8 cellular contexts compared by ENCODE assay signal in genomic region chr12:122887817-122888212, GRCh38. TPM values are rescaled to one million over a fixed set of nuclear protein-coding genes. Genes with fewer than 3 reads are reported as not detected.
DNase-seq lines count a peak whose midpoint lies in the region; ATAC-seq and TF ChIP-seq lines count a peak whose summit lies in the region.

No MANE protein-coding gene starts in this region.

- peak overlapping the region; percentile 82 for H3K4me3 Mint-ChIP-seq in activated naive CD8-positive, alpha-beta T cell
- H3K4me3 Mint-ChIP-seq in naive thymus-derived CD4-positive, alpha-beta T cell, result peak overlapping the region; percentile 52 to 89 (median 83)
- no peak overlapping the region for H3K4me3 Mint-ChIP-seq in WTC11

- peak overlapping the region; percentile 70 for H3K27ac Mint-ChIP-seq in activated naive CD8-positive, alpha-beta T cell
- peak overlapping the region; percentile 92 to 98 (median 93) for H3K27ac Mint-ChIP-seq in naive thymus-derived CD4-positive, alpha-beta T cell
- no peak overlapping the region for H3K27ac Mint-ChIP-seq in WTC11

- H3K36me3 ChIP-seq in naive thymus-derived CD4-positive, alpha-beta T cell (ENCODE audit: control insufficient read depth in 2 of 3, insufficient read depth in 3 of 3, low read length in 3 of 3), result no peaks in the 10 kb centered on the region

- peaks cover 56 to 70% of the 10 kb centered on the region in 2 donors for H3K4me1 ChIP-seq in naive thymus-derived CD4-positive, alpha-beta T cell (ENCODE audit: control insufficient read depth in 2 of 2, insufficient read depth in 2 of 2, low read length in 2 of 2)

- no peak for DNase-seq in GM12865 (ENCODE audit: low read depth)
- DNase-seq in naive thymus-derived CD4-positive, alpha-beta T cell, result peak in 1 of 9 donors; percentile 9
- DNase-seq in GM13976 (ENCODE audit: low spot score), result no peak
- DNase-seq in nucleus accumbens (lab: John Stamatoyannopoulos, UW), result no peak
- DNase-seq in WTC11 (ENCODE audit: low spot score), result no peak
- DNase-seq in SKM-1 (lab: John Stamatoyannopoulos, UW; ENCODE audit: unreplicated experiment), result no peak

- H3K9me3 ChIP-seq in naive thymus-derived CD4-positive, alpha-beta T cell (ENCODE audit: control insufficient read depth in 2 of 3, low read length in 3 of 3), result no peaks in the 10 kb centered on the region

- intact Hi-C loops in naive thymus-derived CD4-positive, alpha-beta T cell (cut with micrococcal nuclease), result loop anchor here (1.0 to 2.0 kb wide), 4 partner anchors 8 to 15 kb away; no protein-coding TSS in a partner anchor

- POLR2A ChIA-PET in naive thymus-derived CD4-positive, alpha-beta T cell (lab: Charles Lee), result interaction anchor here (1.2 to 2.5 kb wide), 5 partner anchors 10 to 114 kb away, joined by 3 to 36 read pairs (median 10); partner anchors contain the start of gene VPS37B
- POLR2A ChIA-PET in WTC11 (lab: Charles Lee), result interaction anchor here (0.8 kb wide), 1 partner anchor 15 kb away, joined by 4 read pairs; no protein-coding TSS in a partner anchor

- peak overlapping the region; percentile 33 for H3K4me3 ChIP-seq in GM12865 (ENCODE audit: low read depth, low read length)
- H3K4me3 ChIP-seq in naive thymus-derived CD4-positive, alpha-beta T cell (ENCODE audit: low read length), result peak overlapping the region; percentile 47

- TF ChIP-seq CTCF in GM12865 (IDR thresholded peaks at IDR 0.05; ENCODE audit: insufficient read depth, low read depth, low read length, missing control alignments) (no peak), GM13976 (IDR thresholded peaks at IDR 0.05; ENCODE audit: borderline replicate concordance, control extremely low read depth, extremely low read depth, insufficient read depth, missing control alignments) (no peak), WTC11 (IDR thresholded peaks at IDR 0.05) (no peak)

- H3K27me3 Mint-ChIP-seq in activated naive CD8-positive, alpha-beta T cell, result no peaks in the 10 kb centered on the region
- H3K27me3 Mint-ChIP-seq in naive thymus-derived CD4-positive, alpha-beta T cell, result peaks cover 0 to 7% (median 0%) of the 10 kb centered on the region in 5 donors
- peaks cover 73% of the 10 kb centered on the region for H3K27me3 Mint-ChIP-seq in WTC11 (ENCODE audit: low read depth)

- peaks cover 88% of the 10 kb centered on the region for H3K4me1 Mint-ChIP-seq in activated naive CD8-positive, alpha-beta T cell (ENCODE audit: low read depth)
- peaks cover 70 to 96% (median 91%) of the 10 kb centered on the region in 7 donors for H3K4me1 Mint-ChIP-seq in naive thymus-derived CD4-positive, alpha-beta T cell
- H3K4me1 Mint-ChIP-seq in WTC11, result peaks cover 57% of the 10 kb centered on the region

- CTCF ChIA-PET in naive thymus-derived CD4-positive, alpha-beta T cell (lab: Charles Lee), result interaction anchor here (0.7 to 1.9 kb wide), 6 partner anchors 8 to 65 kb away, joined by 3 to 7 read pairs (median 5); no protein-coding TSS in a partner anchor
- CTCF ChIA-PET in WTC11 (lab: Charles Lee), result interaction anchor here (1.2 to 1.9 kb wide), 3 partner anchors 16 to 33 kb away, joined by 3 to 8 read pairs (median 3); no protein-coding TSS in a partner anchor

- H3K36me3 Mint-ChIP-seq in activated naive CD8-positive, alpha-beta T cell, result no peaks in the 10 kb centered on the region
- peaks cover 0 to 19% (median 0%) of the 10 kb centered on the region in 5 donors for H3K36me3 Mint-ChIP-seq in naive thymus-derived CD4-positive, alpha-beta T cell
- H3K36me3 Mint-ChIP-seq in WTC11, result no peaks in the 10 kb centered on the region

- peak overlapping the region; percentile 53 for H3K27ac ChIP-seq in naive thymus-derived CD4-positive, alpha-beta T cell (ENCODE audit: low read depth, low read length)

- no peaks in the 10 kb centered on the region for H3K9me3 Mint-ChIP-seq in activated naive CD8-positive, alpha-beta T cell (ENCODE audit: low read depth)
- H3K9me3 Mint-ChIP-seq in naive thymus-derived CD4-positive, alpha-beta T cell, result peaks cover 0 to 3% (median 0%) of the 10 kb centered on the region in 11 donors
- H3K9me3 Mint-ChIP-seq in WTC11, result no peaks in the 10 kb centered on the region

- ATAC-seq in HG02642 (IDR thresholded peaks at IDR 0.05; ENCODE audit: poor library complexity, unreplicated experiment) (peak; percentile 23), WTC11 (no peak)
- ATAC-seq in naive thymus-derived CD4-positive, alpha-beta T cell, result no peak

- H3K27me3 ChIP-seq in naive thymus-derived CD4-positive, alpha-beta T cell (ENCODE audit: control insufficient read depth in 2 of 2, insufficient read depth in 2 of 2, low read length in 2 of 2), result no peaks in the 10 kb centered on the region

- in situ Hi-C loops in GM13976 (cut with MboI; ENCODE audit: low sequenced_read_pairs, unreplicated experiment), result no loop called here

TF ChIP-seq in WTC11, 78 proteins besides CTCF, POLR2A, EP300 and RAD21:
- TF ChIP-seq JAZF1 (CRISPR knock-in tag; IDR thresholded peaks at IDR 0.05), result no peak

RNA-seq across cellular contexts. Expression of gene VPS37B, which starts 8.1 kb away (rescaled TPM):
- 100 to 1,000 TPM in 1 of 5 experiments, 10 to 100 TPM in 4; 25.3 to 101 (median 30.1) TPM for total RNA-seq in naive thymus-derived CD4-positive, alpha-beta T cell
- 10 to 100 TPM; 16.5 to 16.9 TPM for polyA plus RNA-seq in naive thymus-derived CD4-positive, alpha-beta T cell
- total RNA-seq in WTC11 (2021), result 10.4 to 18.1 TPM (median 11.4 TPM) in 3 replicates

RNA-seq across cellular contexts. Expression of gene HIP1R, which starts 52.6 kb away (rescaled TPM):
- 100 to 1,000 TPM in 3 of 5 experiments, 10 to 100 TPM in 2; 25.8 to 162 (median 111) TPM for total RNA-seq in naive thymus-derived CD4-positive, alpha-beta T cell
- polyA plus RNA-seq in naive thymus-derived CD4-positive, alpha-beta T cell, result 10 to 100 TPM in 1 of 2 donors, 1 to 10 TPM in 1; 7.0 to 25.3 TPM
- total RNA-seq in WTC11 (2021), result 22.8 to 45.2 TPM (median 26.8 TPM) in 3 replicates
